ENCODE assay signal across 21 cellular contexts in the genomic region with DNA sequence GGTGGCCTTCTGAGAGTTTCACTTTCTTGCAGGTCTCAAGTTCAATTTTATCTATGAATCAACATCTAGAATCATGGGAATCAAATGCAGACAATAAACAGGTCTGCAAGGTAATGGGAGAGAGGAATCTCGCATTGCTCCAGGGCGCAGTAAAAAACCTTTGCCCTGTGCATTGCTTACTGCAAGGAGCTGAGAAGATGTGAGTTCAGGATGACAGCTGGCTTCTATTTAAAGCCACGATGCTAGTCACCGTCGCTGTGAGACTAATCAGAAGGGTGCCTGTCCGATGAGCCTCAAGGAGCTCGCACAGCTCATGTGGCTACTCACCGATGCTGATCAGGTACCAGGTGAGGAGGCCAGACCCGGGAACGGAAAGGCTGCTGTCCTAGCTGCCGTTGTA. TPM values are rescaled to one million over a fixed set of nuclear protein-coding genes. Genes with fewer than 3 reads are reported as not detected.
DNase-seq lines count a peak whose midpoint lies in the region; ATAC-seq and TF ChIP-seq lines count a peak whose summit lies in the region.
"Had no signal": no experiment of that assay in that cellular context is flagged by ENCODE, and none has a peak within 500 bp of the region (broad histone marks: within the 10 kb centered on the region; RNA-seq: fewer than 3 reads in every experiment).

No MANE protein-coding gene starts in this region.

- no peaks in the 10 kb centered on the region for H3K9me3 Mint-ChIP-seq in stimulated activated effector memory CD8-positive, alpha-beta T cell treated with anti-CD3 and anti-CD28 coated beads, Interleukin-12 subunit alpha, Interleukin-12 subunit beta, amount 100 ng/mL, for 72 hours
- H3K9me3 Mint-ChIP-seq in WTC11 = no peaks in the 10 kb centered on the region
- H3K9me3 Mint-ChIP-seq: CD8-positive, alpha-beta T cell; H9 had no signal

- H3K27me3 ChIP-seq in right atrium auricular region (no peaks in the 10 kb centered on the region), osteoblast (ENCODE audit: insufficient read depth, low read length) (no peaks in the 10 kb centered on the region)
- H3K27me3 ChIP-seq: BLaER1 had no signal

- no peak overlapping the region for H3K4me2 ChIP-seq in osteoblast (ENCODE audit: insufficient read depth, low read length)
- H3K4me2 ChIP-seq: BLaER1 had no signal

- H3K36me3 ChIP-seq in right atrium auricular region (peaks cover 39% of the 10 kb centered on the region), osteoblast (ENCODE audit: insufficient read depth, low read length) (peaks cover 42% of the 10 kb centered on the region)

- no peak for DNase-seq in Right ventricle myocardium inferior (ENCODE audit: missing footprints)
- no peak for DNase-seq in right atrium auricular region (ENCODE audit: low spot score)
- DNase-seq in osteoblast (ENCODE audit: insufficient read length, low spot score, missing footprints) = no peak
- no peak for DNase-seq in stimulated activated effector memory CD8-positive, alpha-beta T cell treated with anti-CD3 and anti-CD28 coated beads, Interleukin-12 subunit alpha, Interleukin-12 subunit beta, amount 100 ng/mL, for 72 hours (ENCODE audit: low spot score in 2 of 2)
- DNase-seq in WTC11 (ENCODE audit: low spot score) = no peak
- no peak for DNase-seq in NCI-H774 (lab: John Stamatoyannopoulos, UW)
- DNase-seq: ACHN; CD8-positive, alpha-beta T cell; H9; Kasumi-1; NCI-H1694; NCI-H2081; NCI-H2171; NCI-H524 treated with DMSO at 0.1 percent for 48 hours; SHP77 had no signal

- CTCF ChIA-PET in WTC11 (lab: Charles Lee) = interaction anchor here (0.5 to 1.4 kb wide), 3 partner anchors 76 to 271 kb away, joined by 3 to 5 read pairs (median 3); a partner anchor contains a TSS

- H3K9me3 ChIP-seq in right atrium auricular region (no peaks in the 10 kb centered on the region), osteoblast (ENCODE audit: low read depth, low read length) (no peaks in the 10 kb centered on the region)
- H3K9me3 ChIP-seq: BLaER1 had no signal

- H3K4me1 ChIP-seq in right atrium auricular region = peaks cover 0 to 30% of the 10 kb centered on the region in 2 donors
- H3K4me1 ChIP-seq in osteoblast (ENCODE audit: insufficient read depth, low read length) = peaks cover 58% of the 10 kb centered on the region
- H3K4me1 ChIP-seq: BLaER1 had no signal

- POLR2A ChIA-PET in WTC11 (lab: Charles Lee) = no interaction called here

- H3K4me3 Mint-ChIP-seq in stimulated activated effector memory CD8-positive, alpha-beta T cell treated with anti-CD3 and anti-CD28 coated beads, Interleukin-12 subunit alpha, Interleukin-12 subunit beta, amount 100 ng/mL, for 72 hours = no peak overlapping the region
- no peak overlapping the region for H3K4me3 Mint-ChIP-seq in WTC11
- H3K4me3 Mint-ChIP-seq: CD8-positive, alpha-beta T cell; H9 had no signal

- peak overlapping the region; percentile 81 for H3K27ac Mint-ChIP-seq in stimulated activated effector memory CD8-positive, alpha-beta T cell treated with anti-CD3 and anti-CD28 coated beads, Interleukin-12 subunit alpha, Interleukin-12 subunit beta, amount 100 ng/mL, for 72 hours
- no peak overlapping the region for H3K27ac Mint-ChIP-seq in WTC11
- H3K27ac Mint-ChIP-seq: CD8-positive, alpha-beta T cell; H9 had no signal

- no peaks in the 10 kb centered on the region for H3K79me2 ChIP-seq in osteoblast (ENCODE audit: insufficient read depth, low read length)

- peaks cover 25% of the 10 kb centered on the region for H3K4me1 Mint-ChIP-seq in stimulated activated effector memory CD8-positive, alpha-beta T cell treated with anti-CD3 and anti-CD28 coated beads, Interleukin-12 subunit alpha, Interleukin-12 subunit beta, amount 100 ng/mL, for 72 hours
- H3K4me1 Mint-ChIP-seq in WTC11 = no peaks in the 10 kb centered on the region
- H3K4me1 Mint-ChIP-seq: H9 had no signal

- no peaks in the 10 kb centered on the region for H4K20me1 ChIP-seq in osteoblast (ENCODE audit: insufficient read depth, low read length)
- H4K20me1 ChIP-seq: BLaER1 had no signal

- peak overlapping the region in 1 of 2 donors; percentile 57 for H3K27ac ChIP-seq in right atrium auricular region
- H3K27ac ChIP-seq in cingulate gyrus (ENCODE audit: low read depth, low read length) = peak overlapping the region; percentile 43
- peak overlapping the region; percentile 55 for H3K27ac ChIP-seq in osteoblast (ENCODE audit: low read depth, low read length)
- H3K27ac ChIP-seq: 22Rv1, BLaER1 had no signal

- no peak overlapping the region for H2AFZ ChIP-seq in osteoblast (ENCODE audit: low read length)
- H2AFZ ChIP-seq: GM23248 had no signal

- H3K36me3 Mint-ChIP-seq in stimulated activated effector memory CD8-positive, alpha-beta T cell treated with anti-CD3 and anti-CD28 coated beads, Interleukin-12 subunit alpha, Interleukin-12 subunit beta, amount 100 ng/mL, for 72 hours = peaks cover 97% of the 10 kb centered on the region
- H3K36me3 Mint-ChIP-seq in WTC11 = peaks cover 45% of the 10 kb centered on the region

- peak; percentile 11 for ATAC-seq in Right ventricle myocardium inferior
- ATAC-seq in stimulated activated effector memory CD8-positive, alpha-beta T cell treated with anti-CD3 and anti-CD28 coated beads, Interleukin-12 subunit alpha, Interleukin-12 subunit beta, amount 100 ng/mL, for 72 hours = no peak
- ATAC-seq in WTC11 = no peak
- no peak for ATAC-seq in HG03442 (IDR thresholded peaks at IDR 0.05; ENCODE audit: unreplicated experiment)
- ATAC-seq: CD8-positive, alpha-beta T cell had no signal

- H3K4me3 ChIP-seq in right atrium auricular region = no peak overlapping the region
- H3K4me3 ChIP-seq in osteoblast (ENCODE audit: insufficient read depth, low read length) = no peak overlapping the region
- H3K4me3 ChIP-seq: BLaER1, GM23248 had no signal

- intact Hi-C loops in Right ventricle myocardium inferior (cut with DNase I) = no loop called here

- H3K27me3 Mint-ChIP-seq in WTC11 (ENCODE audit: low read depth) = no peaks in the 10 kb centered on the region

- TF ChIP-seq CTCF in right atrium auricular region (IDR thresholded peaks at IDR 0.05) (no peak), osteoblast (IDR thresholded peaks at IDR 0.05; ENCODE audit: extremely low read depth, low read depth, low read length) (no peak), WTC11 (IDR thresholded peaks at IDR 0.05) (no peak)

TF ChIP-seq in WTC11, 78 proteins besides CTCF, POLR2A, EP300 and RAD21 (continues in another document):
- TF ChIP-seq, protein P1, sequence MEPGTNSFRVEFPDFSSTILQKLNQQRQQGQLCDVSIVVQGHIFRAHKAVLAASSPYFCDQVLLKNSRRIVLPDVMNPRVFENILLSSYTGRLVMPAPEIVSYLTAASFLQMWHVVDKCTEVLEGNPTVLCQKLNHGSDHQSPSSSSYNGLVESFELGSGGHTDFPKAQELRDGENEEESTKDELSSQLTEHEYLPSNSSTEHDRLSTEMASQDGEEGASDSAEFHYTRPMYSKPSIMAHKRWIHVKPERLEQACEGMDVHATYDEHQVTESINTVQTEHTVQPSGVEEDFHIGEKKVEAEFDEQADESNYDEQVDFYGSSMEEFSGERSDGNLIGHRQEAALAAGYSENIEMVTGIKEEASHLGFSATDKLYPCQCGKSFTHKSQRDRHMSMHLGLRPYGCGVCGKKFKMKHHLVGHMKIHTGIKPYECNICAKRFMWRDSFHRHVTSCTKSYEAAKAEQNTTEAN (CRISPR knock-in tag; IDR thresholded peaks at IDR 0.05) = no peak
- TF ChIP-seq ESRRA (CRISPR knock-in tag; IDR thresholded peaks at IDR 0.05; ENCODE audit: borderline replicate concordance) (no peak), NR2C2 (CRISPR knock-in tag; IDR thresholded peaks at IDR 0.05) (no peak), PRRX2 (CRISPR knock-in tag; IDR thresholded peaks at IDR 0.05) (no peak)
- TF ChIP-seq, protein P2, sequence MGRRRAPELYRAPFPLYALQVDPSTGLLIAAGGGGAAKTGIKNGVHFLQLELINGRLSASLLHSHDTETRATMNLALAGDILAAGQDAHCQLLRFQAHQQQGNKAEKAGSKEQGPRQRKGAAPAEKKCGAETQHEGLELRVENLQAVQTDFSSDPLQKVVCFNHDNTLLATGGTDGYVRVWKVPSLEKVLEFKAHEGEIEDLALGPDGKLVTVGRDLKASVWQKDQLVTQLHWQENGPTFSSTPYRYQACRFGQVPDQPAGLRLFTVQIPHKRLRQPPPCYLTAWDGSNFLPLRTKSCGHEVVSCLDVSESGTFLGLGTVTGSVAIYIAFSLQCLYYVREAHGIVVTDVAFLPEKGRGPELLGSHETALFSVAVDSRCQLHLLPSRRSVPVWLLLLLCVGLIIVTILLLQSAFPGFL (CRISPR knock-in tag; IDR thresholded peaks at IDR 0.05; ENCODE audit: borderline replicate concordance) = no peak

RNA-seq across cellular contexts. Expression of a gene that starts 30.2 kb away (rescaled TPM):
- total RNA-seq in Right ventricle myocardium inferior (5.4 TPM), right atrium auricular region (1 to 10 TPM; 4.5 to 9.5 TPM), osteoblast (under 0.01 and 0.29 TPM in 2 replicates), WTC11 (2021) (2.1 to 4.4 TPM (median 3.2 TPM) in 3 replicates)
- total RNA-seq: GM23248, MCF 10A had no signal

RNA-seq across cellular contexts. Expression of a gene that starts 37.9 kb away (rescaled TPM):
- total RNA-seq in Right ventricle myocardium inferior (not detected), right atrium auricular region (not detected), osteoblast (not detected in 2 replicates), WTC11 (2021) (2.1 to 3.9 TPM (median 2.5 TPM) in 3 replicates)
- total RNA-seq: CD8-positive, alpha-beta T cell; GM23248; H9; MCF 10A had no signal

RNA-seq across cellular contexts. Expression of a gene that starts 44.5 kb away (rescaled TPM):
- total RNA-seq in Right ventricle myocardium inferior = not detected
- not detected for total RNA-seq in right atrium auricular region
- not detected in 2 replicates for total RNA-seq in osteoblast
- not detected in 3 replicates for total RNA-seq in WTC11 (2021)
- total RNA-seq: CD8-positive, alpha-beta T cell; GM23248; H9; MCF 10A had no signal
